ENCODE assay signal across 23 cellular contexts in the genomic region with DNA sequence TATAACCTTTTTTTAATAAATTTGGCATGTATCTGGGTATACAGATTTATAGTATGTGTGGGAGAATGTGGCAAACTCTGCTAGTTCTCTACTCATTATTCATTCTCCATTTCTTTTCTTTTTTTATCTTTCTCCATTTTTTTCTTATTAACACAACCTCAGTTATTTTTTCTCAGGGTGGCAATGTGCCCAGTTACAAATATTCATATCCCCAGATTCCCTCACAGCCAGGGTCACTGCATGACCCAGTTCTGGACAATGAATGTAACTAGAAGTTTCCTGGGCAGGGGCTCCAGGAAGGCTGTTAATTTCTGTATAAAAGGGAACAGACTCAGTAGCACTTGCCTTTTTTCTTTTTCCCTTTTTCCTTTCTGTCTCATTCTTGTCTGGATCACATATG.
DNase-seq lines count a peak whose midpoint lies in the region; ATAC-seq, FAIRE-seq and TF ChIP-seq lines count a peak whose summit lies in the region.
"Had no signal": no experiment of that assay in that cellular context is flagged by ENCODE, and none has a peak within 500 bp of the region (broad histone marks: within the 10 kb centered on the region; RNA-seq: fewer than 3 reads in every experiment).

No MANE protein-coding gene starts in this region.

- no peaks in the 10 kb centered on the region for H3K9me2 ChIP-seq in MM.1S (replicated peaks; ENCODE audit: insufficient read depth, low read length)

- H3K4me1 Mint-ChIP-seq in activated CD4-positive, alpha-beta T cell treated with anti-CD3 and anti-CD28 coated beads, Interleukin-2, amount 10 ng/mL, durations not matched to agents 24 days and 14 days, result peaks cover 33% of the 10 kb centered on the region
- peaks cover 70% of the 10 kb centered on the region for H3K4me1 Mint-ChIP-seq in osteocyte (ENCODE audit: unreplicated experiment)

- RAD21 ChIA-PET in GM12878 (lab: Charles Lee; ENCODE audit: unreplicated experiment), result interaction anchor here (1.0 kb wide), 1 partner anchor 18 kb away, joined by 3 read pairs; no protein-coding TSS in a partner anchor

- H2AFZ ChIP-seq in MM.1S (ENCODE audit: low read length), result 0 out of 2 replicates have a peak overlapping the region, but pooled peaks have one; percentile 53
- H2AFZ ChIP-seq in GM12878 (ENCODE audit: control insufficient read depth, low read depth, low read length), result no peak overlapping the region

- CTCF ChIA-PET in GM12878 (lab: Yijun Ruan, JAX), result no interaction called here

- H3K79me2 ChIP-seq in MM.1S (ENCODE audit: low read length) (no peaks in the 10 kb centered on the region), GM12878 (ENCODE audit: control insufficient read depth, insufficient read depth, low read length) (no peaks in the 10 kb centered on the region)

- no peak for TF ChIP-seq EP300 in GM12878 (IDR thresholded peaks at IDR 0.05; ENCODE audit: borderline replicate concordance in 1 of 2, control insufficient read depth in 1 of 2, low read depth in 2 of 2, low read length in 2 of 2)

- H3K36me3 Mint-ChIP-seq in activated CD4-positive, alpha-beta T cell treated with anti-CD3 and anti-CD28 coated beads, Interleukin-2, amount 10 ng/mL, durations not matched to agents 24 days and 14 days (ENCODE audit: low read depth), result peaks cover 53% of the 10 kb centered on the region
- peaks cover 8% of the 10 kb centered on the region for H3K36me3 Mint-ChIP-seq in osteocyte (ENCODE audit: unreplicated experiment)

- ATAC-seq in GM12878 (no peak), left cardiac atrium (no peak)

- peak overlapping the region; percentile 52 for H3K4me3 Mint-ChIP-seq in activated CD4-positive, alpha-beta T cell treated with anti-CD3 and anti-CD28 coated beads, Interleukin-2, amount 10 ng/mL, durations not matched to agents 24 days and 14 days
- peak overlapping the region; percentile 12 for H3K4me3 Mint-ChIP-seq in osteocyte (ENCODE audit: unreplicated experiment)
- H3K4me3 Mint-ChIP-seq: nephron had no signal

- H3K4me2 ChIP-seq in MM.1S (ENCODE audit: low read depth, low read length) (peak overlapping the region; percentile 50), GM12878 (ENCODE audit: control insufficient read depth, insufficient read depth) (peak overlapping the region; percentile 53; the same call in 1 of the 2 replicates)

- DNase-seq in activated CD4-positive, alpha-beta T cell treated with anti-CD3 and anti-CD28 coated beads, Interleukin-2, amount 10 ng/mL, durations not matched to agents 24 days and 14 days, result no peak
- DNase-seq in activated CD4-positive, alpha-beta T cell treated with anti-CD3 and anti-CD28 coated beads, Interleukin-2, amount 50 U/mL, for 4 hours, result no peak
- DNase-seq in MM.1S (no peak), GM12878 (ENCODE audit: low read depth, low spot score) (no peak), osteocyte (ENCODE audit: extremely low spot score, unreplicated experiment) (no peak), kidney (no peak), left cardiac atrium (no peak), NCI-H2196 (lab: John Stamatoyannopoulos, UW; ENCODE audit: unreplicated experiment) (no peak)
- DNase-seq: brain microvascular endothelial cell, dermis blood vessel endothelial cell, DMS153, H7, kidney glomerular epithelial cell, mesendoderm, NCI-H1417 treated with DMSO at 0.1 percent for 48 hours, NCI-H526, posterior cingulate gyrus, trophoblast cell, WERI-Rb-1 had no signal

- no TSS peak for BruUV-seq in GM12878 (replicated peaks; lab: Mats Ljungman, UMichigan)

- no peaks in the 10 kb centered on the region for H3K27me3 ChIP-seq in MM.1S (replicated peaks; ENCODE audit: insufficient read depth, low read length)
- H3K27me3 ChIP-seq in GM12878 (replicated peaks in 1 of 2; ENCODE audit: control insufficient read depth in 2 of 2, insufficient read depth in 2 of 2, low read length in 1 of 2), result no peaks in the 10 kb centered on the region
- H3K27me3 ChIP-seq: BLaER1 treated with 17β-estradiol and CSF1 and Interleukin-3, amounts not matched to agents 10 nM and 100 nM; brain microvascular endothelial cell had no signal

- no peaks in the 10 kb centered on the region for H3K27me3 Mint-ChIP-seq in activated CD4-positive, alpha-beta T cell treated with anti-CD3 and anti-CD28 coated beads, Interleukin-2, amount 10 ng/mL, durations not matched to agents 24 days and 14 days
- no peaks in the 10 kb centered on the region for H3K27me3 Mint-ChIP-seq in osteocyte (ENCODE audit: unreplicated experiment)

- in situ Hi-C loops in GM12878 (cut with MboI), result no loop called here

- H3K27ac Mint-ChIP-seq in activated CD4-positive, alpha-beta T cell treated with anti-CD3 and anti-CD28 coated beads, Interleukin-2, amount 10 ng/mL, durations not matched to agents 24 days and 14 days, result peak overlapping the region; percentile 82
- peak overlapping the region; percentile 94 for H3K27ac Mint-ChIP-seq in osteocyte (ENCODE audit: unreplicated experiment)
- H3K27ac Mint-ChIP-seq: nephron had no signal

- H3K36me3 ChIP-seq in MM.1S (replicated peaks; ENCODE audit: insufficient read depth, low read length), result no peaks in the 10 kb centered on the region
- H3K36me3 ChIP-seq in GM12878 (ENCODE audit: control insufficient read depth in 2 of 2, insufficient read depth in 2 of 2, low read length in 1 of 2), result no peaks in the 10 kb centered on the region
- no peaks in the 10 kb centered on the region for H3K36me3 ChIP-seq in kidney (ENCODE audit: control insufficient read depth in 1 of 2, insufficient read depth in 2 of 2, low read length in 2 of 2)
- H3K36me3 ChIP-seq: brain microvascular endothelial cell, WERI-Rb-1 had no signal

- POLR2A ChIA-PET in GM12878 (lab: Charles Lee), result no interaction called here

- TF ChIP-seq POLR2A in GM12878 (IDR thresholded peaks at IDR 0.05; ENCODE audit: low read depth, low read length), result no peak

- H3K27ac ChIP-seq in MM.1S (ENCODE audit: low read length), result peak overlapping the region; percentile 77; the same call in 1 of the 2 replicates
- H3K27ac ChIP-seq in GM12878 (ENCODE audit: control insufficient read depth, insufficient read depth), result peak overlapping the region; percentile 46; the same call in 1 of the 2 replicates
- H3K27ac ChIP-seq in kidney (ENCODE audit: low read depth in 2 of 2, low read length in 2 of 2), result no peak overlapping the region
- H3K27ac ChIP-seq: BLaER1 treated with 17β-estradiol and CSF1 and Interleukin-3, amounts not matched to agents 10 nM and 100 nM; brain microvascular endothelial cell; WERI-Rb-1 had no signal

- H3K9ac ChIP-seq in MM.1S (ENCODE audit: low read length) (peak overlapping the region; percentile 46; the same call in 1 of the 2 replicates), GM12878 (ENCODE audit: control insufficient read depth, insufficient read depth, low read length) (no peak overlapping the region), kidney (ENCODE audit: low read length in 2 of 2) (no peak overlapping the region)
- H3K9ac ChIP-seq: BLaER1 treated with 17β-estradiol and CSF1 and Interleukin-3, amounts not matched to agents 10 nM and 100 nM had no signal

- H3K4me1 ChIP-seq in MM.1S (ENCODE audit: low read length), result peaks cover 23% of the 10 kb centered on the region
- H3K4me1 ChIP-seq in GM12878 (ENCODE audit: control insufficient read depth, insufficient read depth, low read length), result peaks cover 14% of the 10 kb centered on the region
- no peaks in the 10 kb centered on the region for H3K4me1 ChIP-seq in kidney (ENCODE audit: control insufficient read depth in 1 of 2, insufficient read depth in 1 of 2, low read depth in 1 of 2, low read length in 2 of 2)

- intact Hi-C loops in activated CD4-positive, alpha-beta T cell treated with anti-CD3 and anti-CD28 coated beads, Interleukin-2, amount 10 ng/mL, durations not matched to agents 24 days and 14 days (cut with micrococcal nuclease), result loop anchor here (1.0 to 2.0 kb wide), 3 partner anchors 18 to 42 kb away; no protein-coding TSS in a partner anchor
- intact Hi-C loops in GM12878 (cut with micrococcal nuclease; ENCODE audit: unreplicated experiment) (no loop called here), kidney (cut with DNase I) (no loop called here), left cardiac atrium (cut with DNase I) (no loop called here)

- TF ChIP-seq CTCF in MM.1S (IDR thresholded peaks at IDR 0.05; ENCODE audit: low read length), result no peak
- no peak for TF ChIP-seq CTCF in GM12878 (IDR thresholded peaks at IDR 0.05 in 2 of 3, conservative IDR thresholded peaks at IDR 0.05 in 1 of 3; ENCODE audit: control insufficient read depth in 2 of 3, extremely low read depth in 1 of 3, insufficient read depth in 1 of 3, low read depth in 3 of 3, low read length in 3 of 3)
- no peak for TF ChIP-seq CTCF in osteocyte (IDR thresholded peaks at IDR 0.05)
- no peak for TF ChIP-seq CTCF in kidney (IDR thresholded peaks at IDR 0.05; ENCODE audit: borderline replicate concordance, extremely low read depth, insufficient read depth)

- no peak for TF ChIP-seq RAD21 in GM12878 (IDR thresholded peaks at IDR 0.05; ENCODE audit: insufficient read depth, low read depth, low read length)

- FAIRE-seq in GM12878 (lab: Jason Lieb, UNC) (no peak), kidney (lab: Jason Lieb, UNC) (no peak)
- FAIRE-seq: A204.1, HTR-8/SVneo had no signal

- H3F3A ChIP-seq in MM.1S (ENCODE audit: insufficient read depth, low read length), result peaks cover 15% of the 10 kb centered on the region

- SMC1A ChIA-PET in GM12878 (lab: Charles Lee; ENCODE audit: uncharacterized antibody, unreplicated experiment), result no interaction called here

- H3K4me3 ChIP-seq in MM.1S (ENCODE audit: low read length), result no peak overlapping the region
- no peak overlapping the region for H3K4me3 ChIP-seq in GM12878
- H3K4me3 ChIP-seq in kidney (ENCODE audit: low read length in 2 of 2), result no peak overlapping the region
- H3K4me3 ChIP-seq: BLaER1 treated with 17β-estradiol and CSF1 and Interleukin-3, amounts not matched to agents 10 nM and 100 nM had no signal

- no peaks in the 10 kb centered on the region for H3K9me3 ChIP-seq in MM.1S (replicated peaks; ENCODE audit: insufficient read depth, low read length)
- peaks cover 11% of the 10 kb centered on the region for H3K9me3 ChIP-seq in GM12878 (replicated peaks; ENCODE audit: control insufficient read depth, insufficient read depth, low read length)
- peaks cover 0 to 9% of the 10 kb centered on the region in 2 donors for H3K9me3 ChIP-seq in kidney (ENCODE audit: control insufficient read depth in 1 of 2, low read length in 2 of 2)

- H4K20me1 ChIP-seq in MM.1S (ENCODE audit: insufficient read depth, low read length), result no peaks in the 10 kb centered on the region
- no peaks in the 10 kb centered on the region for H4K20me1 ChIP-seq in GM12878 (ENCODE audit: control insufficient read depth, insufficient read depth)
- H4K20me1 ChIP-seq: BLaER1 treated with 17β-estradiol and CSF1 and Interleukin-3, amounts not matched to agents 10 nM and 100 nM had no signal

- H3K9me3 Mint-ChIP-seq in activated CD4-positive, alpha-beta T cell treated with anti-CD3 and anti-CD28 coated beads, Interleukin-2, amount 10 ng/mL, durations not matched to agents 24 days and 14 days, result peaks cover 25% of the 10 kb centered on the region
- H3K9me3 Mint-ChIP-seq in osteocyte (ENCODE audit: unreplicated experiment), result peaks cover 14% of the 10 kb centered on the region

TF ChIP-seq in GM12878, 131 proteins besides CTCF, POLR2A, EP300 and RAD21:
- TF ChIP-seq NFYA (IDR thresholded peaks at IDR 0.05; ENCODE audit: borderline replicate concordance, low read depth, low read length) (no peak), EED (IDR thresholded peaks at IDR 0.05; ENCODE audit: low read depth) (no peak), MXI1 (IDR thresholded peaks at IDR 0.05; ENCODE audit: low read depth, low read length) (no peak)

Comparison
In these comparisons a context has a peak if more than half of its experiments do, and no peak if none do; other contexts are left out.
1. H3K27ac ChIP-seq: peak in MM.1S (single experiment) and GM12878 (single experiment); none in kidney (0 of 2).